13 cellular contexts compared by ENCODE assay signal in genomic region chr14:68891851-68892660, GRCh38.
DNase-seq lines count a peak whose midpoint lies in the region; ATAC-seq and TF ChIP-seq lines count a peak whose summit lies in the region.
"Had no signal": no experiment of that assay in that cellular context is flagged by ENCODE, and none has a peak within 500 bp of the region (broad histone marks: within the 10 kb centered on the region; RNA-seq: fewer than 3 reads in every experiment).

No MANE protein-coding gene starts in this region.

- peak overlapping the region; percentile 73 for H3K27ac ChIP-seq in ACC112 (ENCODE audit: low read depth, low read length)
- peak overlapping the region; percentile 89 to 98 (median 97) for H3K27ac ChIP-seq in esophagus muscularis mucosa (replicated peaks in 1 of 4)
- H3K27ac ChIP-seq in neutrophil = peak overlapping the region; percentile 17

- DNase-seq in LHCN-M2 (ENCODE audit: low read depth) (peak; percentile 79), esophagus muscularis mucosa (ENCODE audit: extremely low spot score) (no peak), NCI-H1417 (lab: John Stamatoyannopoulos, UW) (no peak), NCI-H2029 (lab: John Stamatoyannopoulos, UW) (no peak)
- no peak for DNase-seq in activated naive CD4-positive, alpha-beta T cell treated with anti-CD3 and anti-CD28 coated beads, Interleukin-2, amount 50 U/mL, for 72 hours (ENCODE audit: low spot score in 2 of 2)
- DNase-seq: activated CD4-positive, CD25-positive, alpha-beta regulatory T cell; head of caudate nucleus; OCI-M1 had no signal

- TF ChIP-seq EP300 in esophagus muscularis mucosa (IDR thresholded peaks at IDR 0.05) = no peak

- peaks cover 2% of the 10 kb centered on the region for H3K79me2 ChIP-seq in ACC112 (ENCODE audit: control insufficient read depth, insufficient read depth, low read length, unreplicated experiment)

- ATAC-seq in activated naive CD4-positive, alpha-beta T cell treated with anti-CD3 and anti-CD28 coated beads, Interleukin-2, amount 50 U/mL, for 72 hours = no peak
- ATAC-seq in HG02623 (IDR thresholded peaks at IDR 0.05; ENCODE audit: unreplicated experiment) = no peak
- ATAC-seq: left lobe of liver had no signal

- intact Hi-C loops in esophagus muscularis mucosa (cut with DNase I) = no loop called here

- no peak for TF ChIP-seq POLR2A in esophagus muscularis mucosa (IDR thresholded peaks at IDR 0.05; ENCODE audit: low read depth)

- H3K27ac Mint-ChIP-seq in activated naive CD4-positive, alpha-beta T cell treated with anti-CD3 and anti-CD28 coated beads, Interleukin-2, amount 50 U/mL, for 72 hours = peak overlapping the region in 1 of 2 donors; percentile 25

- H3K9me3 ChIP-seq in esophagus muscularis mucosa (no peaks in the 10 kb centered on the region), neutrophil (no peaks in the 10 kb centered on the region)
- H3K9me3 ChIP-seq: uterus had no signal

- peaks cover 24% of the 10 kb centered on the region for H3K36me3 ChIP-seq in ACC112 (ENCODE audit: insufficient read depth, low read length)
- peaks cover 49 to 94% (median 91%) of the 10 kb centered on the region in 4 donors for H3K36me3 ChIP-seq in esophagus muscularis mucosa
- peaks cover 97% of the 10 kb centered on the region for H3K36me3 ChIP-seq in neutrophil
- H3K36me3 ChIP-seq: uterus had no signal

- peaks cover 8 to 10% of the 10 kb centered on the region in 2 donors for H3K36me3 Mint-ChIP-seq in activated naive CD4-positive, alpha-beta T cell treated with anti-CD3 and anti-CD28 coated beads, Interleukin-2, amount 50 U/mL, for 72 hours

- H3K27me3 ChIP-seq in ACC112 (ENCODE audit: insufficient read depth, low read length) (no peaks in the 10 kb centered on the region), esophagus muscularis mucosa (no peaks in the 10 kb centered on the region), neutrophil (no peaks in the 10 kb centered on the region)
- H3K27me3 ChIP-seq: uterus had no signal

- H3K4me1 ChIP-seq in ACC112 (ENCODE audit: control insufficient read depth, insufficient read depth, low read length, unreplicated experiment) = peaks cover 44% of the 10 kb centered on the region
- H3K4me1 ChIP-seq in esophagus muscularis mucosa = peaks cover 11 to 93% (median 78%) of the 10 kb centered on the region in 4 donors
- no peaks in the 10 kb centered on the region for H3K4me1 ChIP-seq in neutrophil (ENCODE audit: control insufficient read depth in 1 of 2, insufficient read depth in 1 of 2, low read depth in 1 of 2, low read length in 1 of 2)
- H3K4me1 ChIP-seq: uterus had no signal

- no peak overlapping the region for H3K4me3 ChIP-seq in ACC112 (ENCODE audit: low read depth, low read length)
- H3K4me3 ChIP-seq in esophagus muscularis mucosa = no peak overlapping the region
- H3K4me3 ChIP-seq in neutrophil (ENCODE audit: low read depth in 1 of 2, low read length in 1 of 2) = no peak overlapping the region
- H3K4me3 ChIP-seq: uterus had no signal

- no peak overlapping the region for H2AFZ ChIP-seq in ACC112 (ENCODE audit: low read length, unreplicated experiment)

- no peaks in the 10 kb centered on the region for H3K9me3 Mint-ChIP-seq in activated naive CD4-positive, alpha-beta T cell treated with anti-CD3 and anti-CD28 coated beads, Interleukin-2, amount 50 U/mL, for 72 hours

- 70% methylated on average over 8 of the region's 21 CpGs for WGBS in esophagus muscularis mucosa

- no peak for TF ChIP-seq CTCF in esophagus muscularis mucosa (IDR thresholded peaks at IDR 0.05)
- no peak for TF ChIP-seq CTCF in neutrophil (IDR thresholded peaks at IDR 0.05)

Comparison
In these comparisons a context has a peak if more than half of its experiments do, and no peak if none do; other contexts are left out.
1. H3K27ac ChIP-seq: peak in every context shown above with its lines; median percentile 97 in esophagus muscularis mucosa; 73 in ACC112; 17 in neutrophil.